ENCODE assay signal across 7 cellular contexts in genomic region chr12:11545438-11546330, GRCh38.
DNase-seq lines count a peak whose midpoint lies in the region; ATAC-seq lines count a peak whose summit lies in the region.

No MANE protein-coding gene starts in this region.

- H3K27me3 ChIP-seq in effector memory CD4-positive, alpha-beta T cell (replicated peaks; ENCODE audit: control insufficient read depth, insufficient read depth, low read length, poor library complexity, severe bottlenecking) = no peaks in the 10 kb centered on the region

- H3K27me3 Mint-ChIP-seq in T-helper 1 cell treated with Interleukin-12 subunit alpha and Interleukin-12 subunit beta and Interleukin-4 antibody, amounts not matched to agents 30 μg/mL and 1 μg/mL, for 36 hours (ENCODE audit: low read depth) = peaks cover 11% of the 10 kb centered on the region

- peak; percentile 69 for ATAC-seq in GM18870 (IDR thresholded peaks at IDR 0.05; ENCODE audit: unreplicated experiment)
- ATAC-seq in HG02763 (IDR thresholded peaks at IDR 0.05; ENCODE audit: unreplicated experiment) = peak; percentile 69
- ATAC-seq in stimulated activated naive CD8-positive, alpha-beta T cell treated with anti-CD3 and anti-CD28 coated beads, Interleukin-15, Interleukin-2, amounts not matched to agents 100 U/mL and 50 U/mL, for 24 hours = peak; percentile 93

- peak overlapping the region; percentile 61 for H3K4me3 Mint-ChIP-seq in T-helper 1 cell treated with Interleukin-12 subunit alpha and Interleukin-12 subunit beta and Interleukin-4 antibody, amounts not matched to agents 30 μg/mL and 1 μg/mL, for 36 hours

- peak overlapping the region; percentile 69 for H3K27ac ChIP-seq in effector memory CD4-positive, alpha-beta T cell (ENCODE audit: insufficient read depth, low read length, poor library complexity, severe bottlenecking)

- DNase-seq in effector memory CD4-positive, alpha-beta T cell = peak; percentile 25 to 46 (median 32)
- DNase-seq in stimulated activated naive CD8-positive, alpha-beta T cell treated with anti-CD3 and anti-CD28 coated beads, Interleukin-15, Interleukin-2, amounts not matched to agents 100 U/mL and 50 U/mL, for 24 hours = peak; percentile 43
- DNase-seq in GM03348 (ENCODE audit: low spot score) = no peak
- no peak for DNase-seq in putamen (ENCODE audit: low spot score)

- no peaks in the 10 kb centered on the region for H3K9me3 Mint-ChIP-seq in T-helper 1 cell treated with Interleukin-12 subunit alpha and Interleukin-12 subunit beta and Interleukin-4 antibody, amounts not matched to agents 30 μg/mL and 1 μg/mL, for 36 hours

- H3K36me3 ChIP-seq in effector memory CD4-positive, alpha-beta T cell (ENCODE audit: control insufficient read depth, insufficient read depth, low read length) = no peaks in the 10 kb centered on the region

- H3K27ac Mint-ChIP-seq in T-helper 1 cell treated with Interleukin-12 subunit alpha and Interleukin-12 subunit beta and Interleukin-4 antibody, amounts not matched to agents 30 μg/mL and 1 μg/mL, for 36 hours = peak overlapping the region; percentile 94

- peaks cover 29% of the 10 kb centered on the region for H3K4me1 Mint-ChIP-seq in T-helper 1 cell treated with Interleukin-12 subunit alpha and Interleukin-12 subunit beta and Interleukin-4 antibody, amounts not matched to agents 30 μg/mL and 1 μg/mL, for 36 hours (ENCODE audit: low read depth)

- peaks cover 36% of the 10 kb centered on the region for H3K4me1 ChIP-seq in effector memory CD4-positive, alpha-beta T cell (ENCODE audit: control insufficient read depth, insufficient read depth, low read length, poor library complexity, severe bottlenecking)

- no peaks in the 10 kb centered on the region for H3K36me3 Mint-ChIP-seq in T-helper 1 cell treated with Interleukin-12 subunit alpha and Interleukin-12 subunit beta and Interleukin-4 antibody, amounts not matched to agents 30 μg/mL and 1 μg/mL, for 36 hours (ENCODE audit: low read depth)

- no peaks in the 10 kb centered on the region for H3K9me3 ChIP-seq in effector memory CD4-positive, alpha-beta T cell (ENCODE audit: control insufficient read depth, low read length)

- peak overlapping the region; percentile 4 for H3K4me3 ChIP-seq in effector memory CD4-positive, alpha-beta T cell (ENCODE audit: insufficient read depth, low read depth, low read length, poor library complexity, severe bottlenecking)

Comparison
In these comparisons a context has a peak if more than half of its experiments do, and no peak if none do; other contexts are left out.
1. DNase-seq: peak in effector memory CD4-positive, alpha-beta T cell (3 of 3) and stimulated activated naive CD8-positive, alpha-beta T cell treated with anti-CD3 and anti-CD28 coated beads, Interleukin-15, Interleukin-2, amounts not matched to agents 100 U/mL and 50 U/mL, for 24 hours (single experiment); none in GM03348 (single experiment) and putamen (single experiment).
2. Peak in every context shown above with its lines, with median percentiles within 50 percentile points of each other: ATAC-seq.